23 cellular contexts compared by ENCODE assay signal in the genomic region with DNA sequence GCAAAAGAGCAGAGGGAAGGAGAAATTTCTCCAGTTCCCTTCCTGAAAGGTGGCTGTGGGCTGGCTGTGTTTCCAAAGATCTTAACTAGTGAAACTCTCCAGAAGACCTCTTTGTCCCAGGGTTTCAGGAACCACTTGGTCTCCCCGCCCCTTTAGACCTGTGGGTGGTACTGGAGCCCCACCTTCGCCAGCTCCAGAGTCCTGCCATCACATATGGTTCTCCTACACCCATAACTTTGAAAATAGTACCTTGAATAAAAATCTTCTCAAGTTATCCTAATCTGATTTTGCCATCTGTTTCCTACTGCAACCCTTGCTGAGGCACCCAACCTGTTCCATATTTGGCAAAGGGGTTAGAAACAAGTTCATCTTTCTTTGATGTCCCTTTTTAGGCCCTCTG.
A peak's percentile ranks its signal among the peaks of the same experiment; 100 is the strongest.
DNase-seq lines count a peak whose midpoint lies in the region; ATAC-seq and TF ChIP-seq lines count a peak whose summit lies in the region.
"Had no signal": no experiment of that assay in that cellular context is flagged by ENCODE, and none has a peak within 500 bp of the region (broad histone marks: within the 10 kb centered on the region; RNA-seq: fewer than 3 reads in every experiment).

No MANE protein-coding gene starts in this region.

- H3K27me3 ChIP-seq in WERI-Rb-1 (ENCODE audit: insufficient read depth, low read depth, severe bottlenecking) = no peaks in the 10 kb centered on the region
- H3K27me3 ChIP-seq: BE2C, BLaER1 had no signal

- peak; percentile 57 to 90 for DNase-seq in NCI-H524 (lab: John Stamatoyannopoulos, UW)
- peak; percentile 92 for DNase-seq in NCI-H82 (lab: John Stamatoyannopoulos, UW)
- peak; percentile 58 for DNase-seq in WERI-Rb-1
- DNase-seq in GM19238 (ENCODE audit: insufficient read length, low spot score) = no peak
- DNase-seq in SHP77 treated with DMSO at 0.1 percent for 48 hours (lab: John Stamatoyannopoulos, UW) = no peak
- DNase-seq: 8988T; ACHN; BE2C; C1 segment of cervical spinal cord; CD4-positive, alpha-beta memory T cell; CD4-positive, CD25-positive, alpha-beta regulatory T cell; CD8-positive, alpha-beta memory T cell; COR-L47; DMS 273 treated with DMSO at 0.1 percent for 48 hours; DMS153; DMS53; DMS79; DND-41; EL; GDM1 had no signal

- ATAC-seq in HG02610 (IDR thresholded peaks at IDR 0.05; ENCODE audit: unreplicated experiment) = no peak
- ATAC-seq: GM12878 had no signal

- no peaks in the 10 kb centered on the region for H3K36me3 ChIP-seq in WERI-Rb-1
- H3K36me3 ChIP-seq: BE2C, BLaER1 had no signal

- H3K27ac ChIP-seq in WERI-Rb-1 = peak overlapping the region; percentile 49
- H3K27ac ChIP-seq: BLaER1 had no signal

- no peak overlapping the region for H3K4me3 ChIP-seq in WERI-Rb-1 (ENCODE audit: low read depth, low read length)
- H3K4me3 ChIP-seq: BLaER1, GM12878 had no signal

- H3K9me3 ChIP-seq in WERI-Rb-1 (ENCODE audit: severe bottlenecking) = peaks cover 8% of the 10 kb centered on the region
- H3K9me3 ChIP-seq: BE2C, BLaER1 had no signal

- TF ChIP-seq CTCF in WERI-Rb-1 (IDR thresholded peaks at IDR 0.05; ENCODE audit: low read depth, low read length) = no peak

Comparison
In these comparisons a context has a peak if more than half of its experiments do, and no peak if none do; other contexts are left out.
1. DNase-seq: peak in NCI-H524 (2 of 2), NCI-H82 (single experiment) and WERI-Rb-1 (single experiment); none in GM19238 (single experiment) and SHP77 treated with DMSO at 0.1 percent for 48 hours (single experiment).